ENCODE assay signal across 8 cellular contexts in the genomic region with DNA sequence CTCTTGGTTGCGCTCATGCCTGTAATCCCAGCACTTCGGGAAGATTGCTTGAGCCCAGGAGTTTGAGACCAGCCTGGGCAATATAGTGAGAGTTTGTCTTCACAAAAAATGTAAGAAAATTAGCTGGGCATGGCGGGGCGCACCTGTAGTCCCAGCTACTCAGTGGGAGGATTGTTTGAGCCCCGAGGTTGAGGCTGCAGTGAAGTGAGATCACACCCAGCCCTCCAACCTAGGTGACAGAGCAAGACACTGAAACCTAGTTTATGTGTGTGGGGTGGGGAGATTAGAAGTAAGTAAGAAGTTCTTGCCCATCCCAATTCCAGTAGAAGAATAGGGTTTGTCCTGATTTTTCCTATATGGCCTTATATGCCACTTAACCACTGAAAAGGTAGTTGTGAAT. TPM values are rescaled to one million over a fixed set of nuclear protein-coding genes. Genes with fewer than 3 reads are reported as not detected.
DNase-seq lines count a peak whose midpoint lies in the region; ATAC-seq and TF ChIP-seq lines count a peak whose summit lies in the region.

No MANE protein-coding gene starts in this region.

- no peaks in the 10 kb centered on the region for H3K9me3 ChIP-seq in heart right ventricle
- no peaks in the 10 kb centered on the region for H3K9me3 ChIP-seq in right lobe of liver
- no peaks in the 10 kb centered on the region for H3K9me3 ChIP-seq in upper lobe of left lung
- no peaks in the 10 kb centered on the region for H3K9me3 ChIP-seq in mucosa of descending colon

- peak overlapping the region in 4 of 10 donors; percentile 85 to 96 (median 88) for H3K27ac ChIP-seq in heart right ventricle
- no peak overlapping the region for H3K27ac ChIP-seq in right lobe of liver
- peak overlapping the region in 3 of 4 donors; percentile 0 to 96 (median 94) for H3K27ac ChIP-seq in upper lobe of left lung

- H3K9me3 Mint-ChIP-seq in activated naive CD8-positive, alpha-beta T cell treated with anti-CD3 and anti-CD28 coated beads for 36 hours: no peaks in the 10 kb centered on the region

- H3K4me3 ChIP-seq in heart right ventricle (peak overlapping the region in 9 of 10 donors; percentile 6 to 92 (median 76)), right lobe of liver (peak overlapping the region in 2 of 3 donors; percentile 70 to 95), upper lobe of left lung (peak overlapping the region in 1 of 4 donors; percentile 95), mucosa of descending colon (no peak overlapping the region)

- no peak for DNase-seq in heart right ventricle
- no peak for DNase-seq in Right ventricle myocardium inferior (ENCODE audit: missing footprints)
- no peak for DNase-seq in activated naive CD8-positive, alpha-beta T cell treated with anti-CD3 and anti-CD28 coated beads for 36 hours
- no peak for DNase-seq in right lobe of liver
- DNase-seq in upper lobe of left lung: no peak
- DNase-seq in left colon: no peak
- no peak for DNase-seq in mucosa of descending colon
- no peak for DNase-seq in AG20443 (ENCODE audit: low spot score)

- 71 to 79% methylated on average over 5 of the region's 5 CpGs for WGBS in heart right ventricle, 2 donors
- WGBS in right lobe of liver (ENCODE audit: insufficient coverage, low coverage, low lambda C conversion rate, missing lambda C conversion rate): 29% methylated on average over 3 of the region's 5 CpGs
- WGBS in upper lobe of left lung, 2 donors: 59 to 70% methylated on average over 5 of the region's 5 CpGs

- peak overlapping the region; percentile 98 for H3K27ac Mint-ChIP-seq in activated naive CD8-positive, alpha-beta T cell treated with anti-CD3 and anti-CD28 coated beads for 36 hours

- peak overlapping the region; percentile 92 for H3K4me3 Mint-ChIP-seq in activated naive CD8-positive, alpha-beta T cell treated with anti-CD3 and anti-CD28 coated beads for 36 hours

- no peak for TF ChIP-seq CTCF in heart right ventricle (IDR thresholded peaks at IDR 0.05)
- no peak for TF ChIP-seq CTCF in right lobe of liver (IDR thresholded peaks at IDR 0.05)
- no peak for TF ChIP-seq CTCF in upper lobe of left lung (IDR thresholded peaks at IDR 0.05)
- TF ChIP-seq CTCF in mucosa of descending colon (IDR thresholded peaks at IDR 0.05): no peak

- intact Hi-C loops in heart right ventricle (cut with DNase I) (loop anchor here in 2 of 10 donors (5.0 to 10.0 kb wide), 2 partner anchors 47 to 1041 kb away; partner anchors contain the start of genes DNTTIP2 (in 1 of the 2) and EVI5 (in 1 of the 2)), Right ventricle myocardium inferior (cut with DNase I) (loop anchor here (5.0 kb wide), 1 partner anchor 87 kb away; no protein-coding TSS in a partner anchor), right lobe of liver (cut with DNase I) (no loop called here), left colon (cut with DNase I, micrococcal nuclease) (no loop called here), mucosa of descending colon (cut with DNase I, micrococcal nuclease) (no loop called here)

- no peak for ATAC-seq in heart right ventricle
- ATAC-seq in Right ventricle myocardium inferior: no peak
- no peak for ATAC-seq in right lobe of liver
- no peak for ATAC-seq in upper lobe of left lung (ENCODE audit: low FRiP score in 2 of 2)
- ATAC-seq in left colon: no peak
- ATAC-seq in mucosa of descending colon: no peak

- no peak for TF ChIP-seq EP300 in upper lobe of left lung (IDR thresholded peaks at IDR 0.05)

- H3K27me3 ChIP-seq in heart right ventricle (no peaks in the 10 kb centered on the region), right lobe of liver (no peaks in the 10 kb centered on the region), upper lobe of left lung (no peaks in the 10 kb centered on the region)

- H3K4me1 ChIP-seq in heart right ventricle: peaks cover 5 to 61% (median 49%) of the 10 kb centered on the region in 9 donors
- H3K4me1 ChIP-seq in right lobe of liver: peaks cover 0 to 26% (median 8%) of the 10 kb centered on the region in 4 donors
- H3K4me1 ChIP-seq in upper lobe of left lung: peaks cover 23 to 66% (median 33%) of the 10 kb centered on the region in 4 donors
- H3K4me1 ChIP-seq in mucosa of descending colon (ENCODE audit: low read depth): peaks cover 24% of the 10 kb centered on the region

- H3K27me3 Mint-ChIP-seq in activated naive CD8-positive, alpha-beta T cell treated with anti-CD3 and anti-CD28 coated beads for 36 hours: peaks cover 4% of the 10 kb centered on the region

- TF ChIP-seq POLR2A in right lobe of liver (IDR thresholded peaks at IDR 0.05): no peak
- TF ChIP-seq POLR2A in upper lobe of left lung (IDR thresholded peaks at IDR 0.05): no peak

- H3K4me1 Mint-ChIP-seq in activated naive CD8-positive, alpha-beta T cell treated with anti-CD3 and anti-CD28 coated beads for 36 hours: peaks cover 53% of the 10 kb centered on the region

- H3K36me3 Mint-ChIP-seq in activated naive CD8-positive, alpha-beta T cell treated with anti-CD3 and anti-CD28 coated beads for 36 hours: peaks cover 70% of the 10 kb centered on the region

- H3K36me3 ChIP-seq in heart right ventricle (peaks cover 0 to 56% (median 38%) of the 10 kb centered on the region in 9 donors), right lobe of liver (peaks cover 0 to 53% (median 21%) of the 10 kb centered on the region in 4 donors), upper lobe of left lung (peaks cover 19 to 58% (median 32%) of the 10 kb centered on the region in 4 donors), mucosa of descending colon (ENCODE audit: low read depth) (no peaks in the 10 kb centered on the region)

RNA-seq across cellular contexts. Expression of gene RPL5, which starts 2.0 kb away (rescaled TPM):
- total RNA-seq in heart right ventricle (100 to 1,000 TPM; 468 to 646 (median 544) TPM), Right ventricle myocardium inferior (601 TPM), right lobe of liver (100 to 1,000 TPM; 225 to 532 (median 294) TPM), upper lobe of left lung (1,000 to 10,000 TPM in 1 of 6 donors, 100 to 1,000 TPM in 5; 716 to 1,207 (median 813) TPM), left colon (100 to 1,000 TPM; 671 to 694 TPM), mucosa of descending colon (100 to 1,000 TPM; 627 to 944 (median 705) TPM)
- polyA plus RNA-seq in heart right ventricle: 1,000 to 10,000 TPM; 1,383 to 1,695 TPM
- 1,000 to 10,000 TPM; 1,677 to 1,713 TPM for total RNA-seq in activated naive CD8-positive, alpha-beta T cell treated with anti-CD3 and anti-CD28 coated beads for 36 hours

RNA-seq across cellular contexts. Expression of gene EVI5, which starts 48.9 kb away (rescaled TPM):
- total RNA-seq in heart right ventricle: 10 to 100 TPM; 20.5 to 46.2 (median 27.4) TPM
- polyA plus RNA-seq in heart right ventricle: 1 to 10 TPM; 4.6 to 5.0 TPM
- 20.0 TPM for total RNA-seq in Right ventricle myocardium inferior
- total RNA-seq in activated naive CD8-positive, alpha-beta T cell treated with anti-CD3 and anti-CD28 coated beads for 36 hours: 10 to 100 TPM; 13.6 to 13.8 TPM
- total RNA-seq in right lobe of liver: 10 to 100 TPM; 12.8 to 27.7 (median 19.0) TPM
- total RNA-seq in upper lobe of left lung: 10 to 100 TPM; 33.5 to 62.3 (median 39.6) TPM
- total RNA-seq in left colon: 10 to 100 TPM; 33.0 to 37.7 TPM
- 10 to 100 TPM; 32.3 to 52.4 (median 33.5) TPM for total RNA-seq in mucosa of descending colon

Comparison
In these comparisons a context has a peak if more than half of its experiments do, and no peak if none do; other contexts are left out.
1. H3K27ac ChIP-seq: peak in upper lobe of left lung (3 of 4); none in right lobe of liver (0 of 3).